Comparison of ENCODE assay signal across 17 cellular contexts in the genomic region with DNA sequence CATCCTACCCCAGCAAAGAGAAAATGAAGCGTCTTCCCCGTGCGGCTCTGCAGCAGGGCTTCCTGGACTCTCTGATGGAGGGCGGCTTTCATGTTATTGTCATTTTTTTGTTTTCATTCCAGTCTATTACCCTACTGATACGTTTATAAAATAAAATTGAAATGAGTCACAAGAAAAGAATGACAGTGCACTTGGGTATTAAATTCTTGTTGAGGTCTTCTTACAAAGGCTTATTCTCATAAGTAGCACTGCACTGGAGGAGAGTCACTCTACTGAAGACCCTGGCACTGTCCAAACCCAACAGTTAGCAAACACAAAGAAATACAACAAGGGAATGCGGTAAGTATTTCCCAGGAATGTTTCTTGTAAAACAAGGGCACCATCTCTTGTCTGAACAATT.
DNase-seq lines count a peak whose midpoint lies in the region; ATAC-seq and TF ChIP-seq lines count a peak whose summit lies in the region.
"Had no signal": no experiment of that assay in that cellular context is flagged by ENCODE, and none has a peak within 500 bp of the region (broad histone marks: within the 10 kb centered on the region; RNA-seq: fewer than 3 reads in every experiment).

No MANE protein-coding gene starts in this region.

- H3K4me1 Mint-ChIP-seq in chondrocyte (ENCODE audit: low read depth) = peaks cover 6% of the 10 kb centered on the region
- H3K4me1 Mint-ChIP-seq: CD4-positive, alpha-beta memory T cell had no signal

- H3K36me3 Mint-ChIP-seq in chondrocyte (ENCODE audit: low read depth) = no peaks in the 10 kb centered on the region
- H3K36me3 Mint-ChIP-seq: CD4-positive, alpha-beta memory T cell had no signal

- no peak overlapping the region for H3K27ac Mint-ChIP-seq in chondrocyte (ENCODE audit: unreplicated experiment)
- H3K27ac Mint-ChIP-seq: CD4-positive, alpha-beta memory T cell; HFFc6 had no signal

- no peaks in the 10 kb centered on the region for H3K27me3 ChIP-seq in RWPE2 (ENCODE audit: insufficient read depth, poor library complexity, severe bottlenecking)
- H3K27me3 ChIP-seq: BE2C had no signal

- no peaks in the 10 kb centered on the region for H3K9me3 ChIP-seq in RWPE2 (ENCODE audit: severe bottlenecking)
- H3K9me3 ChIP-seq: A549, BE2C had no signal

- H3K36me3 ChIP-seq in RWPE2 (ENCODE audit: low read depth) = no peaks in the 10 kb centered on the region
- H3K36me3 ChIP-seq: BE2C had no signal

- no peak for DNase-seq in RWPE2 (ENCODE audit: low spot score)
- DNase-seq in chondrocyte (ENCODE audit: low spot score) = no peak
- peak; percentile 5 for DNase-seq in iris pigment epithelial cell (ENCODE audit: low read depth)
- DNase-seq: BE2C; CD4-positive, alpha-beta memory T cell; DMS79; HCEC 1CT; HFFc6; IMR-90 had no signal

- H3K27ac ChIP-seq in RWPE2 (ENCODE audit: poor library complexity, severe bottlenecking) = no peak overlapping the region
- H3K27ac ChIP-seq: A549, C4-2B, HL-60 had no signal

- H3K27me3 Mint-ChIP-seq in chondrocyte (ENCODE audit: low read depth) = peaks cover 4% of the 10 kb centered on the region

- H3K4me3 Mint-ChIP-seq in chondrocyte (ENCODE audit: unreplicated experiment) = no peak overlapping the region
- H3K4me3 Mint-ChIP-seq: CD4-positive, alpha-beta memory T cell; HFFc6 had no signal

- H3K4me3 ChIP-seq in RWPE2 (ENCODE audit: severe bottlenecking) = no peak overlapping the region
- H3K4me3 ChIP-seq: A549, GM12878 had no signal

- no peaks in the 10 kb centered on the region for H3K4me1 ChIP-seq in RWPE2 (ENCODE audit: insufficient read depth, poor library complexity, severe bottlenecking)
- H3K4me1 ChIP-seq: A549, BE2C had no signal

- H3K9me3 Mint-ChIP-seq in chondrocyte (ENCODE audit: low read depth) = no peaks in the 10 kb centered on the region

- TF ChIP-seq CTCF in RWPE2 (IDR thresholded peaks at IDR 0.05; ENCODE audit: poor library complexity, severe bottlenecking) (no peak), chondrocyte (IDR thresholded peaks at IDR 0.05) (peak; percentile 24)

- ATAC-seq in RWPE2 (ENCODE audit: low read depth) (peak; percentile 17; the same call in 2 of the 3 replicates), GM18858 (IDR thresholded peaks at IDR 0.05; ENCODE audit: unreplicated experiment) (no peak), GM21367 (IDR thresholded peaks at IDR 0.05; ENCODE audit: unreplicated experiment) (no peak), HG02610 (IDR thresholded peaks at IDR 0.05; ENCODE audit: unreplicated experiment) (no peak), HG03135 (IDR thresholded peaks at IDR 0.05; ENCODE audit: unreplicated experiment) (no peak)
- ATAC-seq: A549, GM12878 had no signal
